In the genomic region with DNA sequence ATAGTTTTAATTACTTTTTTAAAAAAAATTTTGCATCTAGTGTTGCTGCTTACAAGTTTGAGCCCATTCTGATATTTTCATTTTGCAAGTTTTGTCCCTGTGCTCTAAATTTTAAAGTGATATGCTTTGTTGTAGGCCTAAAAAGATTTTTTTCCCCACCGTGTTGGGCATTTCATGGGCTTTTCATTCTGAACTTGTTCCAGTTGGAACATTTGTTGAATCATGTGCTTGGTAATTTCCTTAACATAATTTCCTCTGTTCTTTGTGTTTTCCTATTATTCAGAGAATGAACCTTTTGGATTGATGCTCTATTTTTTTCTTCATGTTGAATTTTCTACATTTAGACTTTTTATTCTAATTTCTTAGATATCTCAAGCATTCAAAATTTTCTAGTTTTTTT, we compare ENCODE assay signal across 17 cellular contexts.
"Had no signal": no experiment of that assay in that cellular context is flagged by ENCODE, and none has a peak within 500 bp of the region (broad histone marks: within the 10 kb centered on the region; RNA-seq: fewer than 3 reads in every experiment).

No MANE protein-coding gene starts in this region.

- DNase-seq: central memory CD4-positive, alpha-beta T cell; left lung; naive thymus-derived CD4-positive, alpha-beta T cell; nephron progenitor cell; psoas muscle; stimulated activated CD4-positive, alpha-beta T cell treated with anti-CD3 and anti-CD28 coated beads, Interleukin-15, amount 100 ng/mL, for 24 hours; stimulated activated CD4-positive, alpha-beta T cell treated with anti-CD3 and anti-CD28 coated beads, Interleukin-1b, Interleukin-23, amount 100 ng/mL, for 48 hours; stimulated activated CD4-positive, alpha-beta T cell treated with anti-CD3 and anti-CD28 coated beads, Interleukin-4, amount 100 ng/mL, for 24 hours; substantia nigra; trophoblast cell had no signal

- H3K27me3 Mint-ChIP-seq: naive thymus-derived CD4-positive, alpha-beta T cell; stimulated activated memory B cell treated with anti-CD40 and anti-IgM and Interleukin-4, amounts not matched to agents 10 μg/mL and 1 μg/mL and 100 μg/mL, for 72 hours; stimulated activated naive CD8-positive, alpha-beta T cell treated with anti-CD3 and anti-CD28 coated beads, Interleukin-15, Interleukin-2, amounts not matched to agents 100 ng/mL and 50 ng/mL, for 24 hours had no signal

- H3K27me3 ChIP-seq: left lung, neutrophil had no signal

- H3K27ac Mint-ChIP-seq: naive thymus-derived CD4-positive, alpha-beta T cell; stimulated activated memory B cell treated with anti-CD40 and anti-IgM and Interleukin-4, amounts not matched to agents 10 μg/mL and 1 μg/mL and 100 μg/mL, for 72 hours; stimulated activated naive CD8-positive, alpha-beta T cell treated with anti-CD3 and anti-CD28 coated beads, Interleukin-15, Interleukin-2, amounts not matched to agents 100 ng/mL and 50 ng/mL, for 24 hours had no signal

- H3K4me3 ChIP-seq: left lung, lung, psoas muscle, smooth muscle cell, thoracic aorta had no signal

- ATAC-seq: left lung; naive thymus-derived CD4-positive, alpha-beta T cell; psoas muscle; stimulated activated memory B cell treated with anti-CD40 and anti-IgM and Interleukin-4, amounts not matched to agents 10 μg/mL and 1 μg/mL and 100 μg/mL, for 72 hours had no signal

- H3K4me3 Mint-ChIP-seq: naive thymus-derived CD4-positive, alpha-beta T cell; nephron progenitor cell; stimulated activated memory B cell treated with anti-CD40 and anti-IgM and Interleukin-4, amounts not matched to agents 10 μg/mL and 1 μg/mL and 100 μg/mL, for 72 hours; stimulated activated naive CD8-positive, alpha-beta T cell treated with anti-CD3 and anti-CD28 coated beads, Interleukin-15, Interleukin-2, amounts not matched to agents 100 ng/mL and 50 ng/mL, for 24 hours had no signal

- H3K36me3 ChIP-seq: left lung, neutrophil, thoracic aorta had no signal

- H3K9me3 Mint-ChIP-seq: stimulated activated naive CD8-positive, alpha-beta T cell treated with anti-CD3 and anti-CD28 coated beads, Interleukin-15, Interleukin-2, amounts not matched to agents 100 ng/mL and 50 ng/mL, for 24 hours had no signal

- H3K36me3 Mint-ChIP-seq: naive thymus-derived CD4-positive, alpha-beta T cell; stimulated activated memory B cell treated with anti-CD40 and anti-IgM and Interleukin-4, amounts not matched to agents 10 μg/mL and 1 μg/mL and 100 μg/mL, for 72 hours had no signal

- H3K9me3 ChIP-seq: neutrophil, psoas muscle, thoracic aorta had no signal

- FAIRE-seq: bronchial epithelial cell had no signal

- H3K27ac ChIP-seq: left lung, neutrophil, psoas muscle, thoracic aorta had no signal
